9 cellular contexts compared by ENCODE assay signal in genomic region chr11:111937859-111938258, GRCh38. TPM values are rescaled to one million over a fixed set of nuclear protein-coding genes. Genes with fewer than 3 reads are reported as not detected.
DNase-seq lines count a peak whose midpoint lies in the region; ATAC-seq, FAIRE-seq and TF ChIP-seq lines count a peak whose summit lies in the region.
"Had no signal": no experiment of that assay in that cellular context is flagged by ENCODE, and none has a peak within 500 bp of the region (broad histone marks: within the 10 kb centered on the region; RNA-seq: fewer than 3 reads in every experiment).

No MANE protein-coding gene starts in this region.

- peak overlapping the region; percentile 79 for H3K4me3 Mint-ChIP-seq in activated T-cell treated with anti-CD3 and anti-CD28 coated beads, Interleukin-2, amount 50 U/mL, for 4 hours

- TF ChIP-seq EP300 in K562 (IDR thresholded peaks at IDR 0.05; ENCODE audit: low read length), result no peak

- no peak for TF ChIP-seq RAD21 in K562 (CRISPR knock-in tag; conservative IDR thresholded peaks at IDR 0.05 in 1 of 2, IDR thresholded peaks at IDR 0.05 in 1 of 2)

- no peaks in the 10 kb centered on the region for H3K9me1 ChIP-seq in K562 (ENCODE audit: control insufficient read depth, insufficient read depth, low read length)

- H3K4me1 ChIP-seq in K562 (replicated peaks in 1 of 2; ENCODE audit: control insufficient read depth in 2 of 2, insufficient read depth in 2 of 2, low read length in 2 of 2), result peaks cover 22 to 31% of the 10 kb centered on the region in 2 experiments
- peaks cover 23% of the 10 kb centered on the region for H3K4me1 ChIP-seq in mesenchymal stem cell (ENCODE audit: control insufficient read depth, insufficient read depth, low read depth, low read length)
- peaks cover 32% of the 10 kb centered on the region for H3K4me1 ChIP-seq in upper lobe of right lung

- no peaks in the 10 kb centered on the region for H3K27me3 Mint-ChIP-seq in activated T-cell treated with anti-CD3 and anti-CD28 coated beads, Interleukin-2, amount 50 U/mL, for 4 hours (ENCODE audit: low read depth)

- peaks cover 8% of the 10 kb centered on the region; the same call in 2 of the 3 replicates for H3K79me2 ChIP-seq in K562 (ENCODE audit: control insufficient read depth, insufficient read depth, low read length)

- no peak for TF ChIP-seq POLR2A in K562 (conservative IDR thresholded peaks at IDR 0.05)

- H3K18ac ChIP-seq in mesenchymal stem cell (ENCODE audit: low read depth in 1 of 2, low read length in 2 of 2), result peak overlapping the region; percentile 52 to 92

- peak overlapping the region in 1 of 2 experiments; percentile 23 for H3K23ac ChIP-seq in mesenchymal stem cell (ENCODE audit: low read length in 2 of 2)

- peaks cover 16% of the 10 kb centered on the region for H3K79me1 ChIP-seq in mesenchymal stem cell (replicated peaks; ENCODE audit: low read length, poor library complexity, severe bottlenecking)

- H3K36me3 Mint-ChIP-seq in activated T-cell treated with anti-CD3 and anti-CD28 coated beads, Interleukin-2, amount 50 U/mL, for 4 hours (ENCODE audit: insufficient read depth), result no peaks in the 10 kb centered on the region

- H2AFZ ChIP-seq in K562 (ENCODE audit: low read depth, low read length), result peak overlapping the region; percentile 99
- peak overlapping the region; percentile 15 for H2AFZ ChIP-seq in mesenchymal stem cell (ENCODE audit: low read depth, low read length)

- peak overlapping the region; percentile 74 for H2BK5ac ChIP-seq in mesenchymal stem cell (ENCODE audit: low read depth, low read length, poor library complexity, severe bottlenecking)

- H3K4ac ChIP-seq in mesenchymal stem cell (ENCODE audit: low read depth in 1 of 2, low read length in 2 of 2), result peak overlapping the region; percentile 59 to 81

- H3K36me3 ChIP-seq in K562 (ENCODE audit: control insufficient read depth, insufficient read depth, low read length), result no peaks in the 10 kb centered on the region
- H3K36me3 ChIP-seq in mesenchymal stem cell (ENCODE audit: control insufficient read depth in 1 of 2, insufficient read depth in 2 of 2, low read depth in 1 of 2, low read length in 2 of 2), result no peaks in the 10 kb centered on the region
- no peaks in the 10 kb centered on the region for H3K36me3 ChIP-seq in upper lobe of right lung

- no peak overlapping the region for H2BK120ac ChIP-seq in mesenchymal stem cell (ENCODE audit: low read depth, low read length)

- H3K27ac ChIP-seq in K562 (ENCODE audit: extremely low read depth, low read depth, low read length), result peak overlapping the region; percentile 9; the same call in 1 of the 3 replicates
- peak overlapping the region; percentile 46 for H3K27ac ChIP-seq in mesenchymal stem cell (ENCODE audit: low read length, poor library complexity, severe bottlenecking)
- H3K27ac ChIP-seq in upper lobe of right lung, result peak overlapping the region; percentile 60
- H3K27ac ChIP-seq: epithelial cell of prostate had no signal

- H3K9ac ChIP-seq in K562 (ENCODE audit: insufficient read depth in 1 of 2, low read depth in 2 of 2, low read length in 2 of 2) (peak overlapping the region; percentile 70 to 94), mesenchymal stem cell (ENCODE audit: low read length) (peak overlapping the region; percentile 77)

- WGBS in K562 (ENCODE audit: insufficient coverage, low coverage, missing lambda C conversion rate), result 70% methylated on average over 7 of the region's 7 CpGs
- 62% methylated on average over 7 of the region's 7 CpGs for WGBS in mesenchymal stem cell

- H3K4me2 ChIP-seq in K562 (ENCODE audit: insufficient read depth, low read length), result peak overlapping the region; percentile 96
- H3K4me2 ChIP-seq in mesenchymal stem cell (ENCODE audit: low read length, poor library complexity, severe bottlenecking), result peak overlapping the region; percentile 64

- TF ChIP-seq CTCF in K562 (IDR thresholded peaks at IDR 0.05 in 2 of 3, conservative IDR thresholded peaks at IDR 0.05 in 1 of 3; ENCODE audit: insufficient read depth in 2 of 3, low read depth in 1 of 3, low read length in 3 of 3) (no peak), upper lobe of right lung (IDR thresholded peaks at IDR 0.05) (no peak)

- CTCF ChIA-PET in K562 (lab: Yijun Ruan, JAX; ENCODE audit: low intra/inter-chr PET ratio), result no interaction called here

- H4K91ac ChIP-seq in mesenchymal stem cell (ENCODE audit: low read length), result peak overlapping the region; percentile 92

- H3K27me3 ChIP-seq in K562 (ENCODE audit: control insufficient read depth in 2 of 2, insufficient read depth in 2 of 2, low read length in 2 of 2), result no peaks in the 10 kb centered on the region
- no peaks in the 10 kb centered on the region for H3K27me3 ChIP-seq in mesenchymal stem cell (ENCODE audit: control insufficient read depth in 1 of 2, insufficient read depth in 1 of 2, low read length in 2 of 2)
- no peaks in the 10 kb centered on the region for H3K27me3 ChIP-seq in upper lobe of right lung

- no peak for DNase-seq in activated T-cell treated with anti-CD3 and anti-CD28 coated beads, Interleukin-2, amount 50 U/mL, for 4 hours
- DNase-seq in activated T-cell treated with anti-CD3 and anti-CD28 coated beads, Interleukin-2, amount 50 U/mL, for 1 hour, result no peak
- DNase-seq in K562 (ENCODE audit: extremely low read depth in 1 of 4, low spot score in 3 of 4), result no peak
- peak; percentile 35 for DNase-seq in mesenchymal stem cell
- no peak for DNase-seq in upper lobe of right lung
- DNase-seq in SHP77 treated with DMSO at 0.1 percent for 48 hours (lab: John Stamatoyannopoulos, UW), result no peak

- BruUV-seq in K562 (replicated peaks; lab: Mats Ljungman, UMichigan), result no TSS peak

- ATAC-seq in activated T-cell treated with anti-CD3 and anti-CD28 coated beads, Interleukin-2, amount 50 U/mL, for 4 hours, result no peak
- ATAC-seq in K562 (peak; percentile 15), upper lobe of right lung (no peak), GM21723 (IDR thresholded peaks at IDR 0.05; ENCODE audit: unreplicated experiment) (no peak), HG03354 (IDR thresholded peaks at IDR 0.05; ENCODE audit: poor library complexity, severe bottlenecking, unreplicated experiment) (no peak)

- POLR2A ChIA-PET in K562 (lab: Yijun Ruan, JAX), result interaction anchor here (0.6 to 4.2 kb wide), 6 partner anchors 11 to 239 kb away, joined by 3 to 20 read pairs (median 4); no protein-coding TSS in a partner anchor

- H3K9me3 Mint-ChIP-seq in activated T-cell treated with anti-CD3 and anti-CD28 coated beads, Interleukin-2, amount 50 U/mL, for 4 hours, result no peaks in the 10 kb centered on the region

- peaks cover 49% of the 10 kb centered on the region for H3K4me1 Mint-ChIP-seq in activated T-cell treated with anti-CD3 and anti-CD28 coated beads, Interleukin-2, amount 50 U/mL, for 4 hours (ENCODE audit: low read depth)

- peak overlapping the region; percentile 72 to 83 for H2BK12ac ChIP-seq in mesenchymal stem cell (ENCODE audit: low read length in 2 of 2)

- peak overlapping the region; percentile 76 for H4K8ac ChIP-seq in mesenchymal stem cell (ENCODE audit: low read length)

- H3K9me3 ChIP-seq in K562 (replicated peaks; ENCODE audit: control insufficient read depth, insufficient read depth, low read depth, low read length), result no peaks in the 10 kb centered on the region
- no peaks in the 10 kb centered on the region for H3K9me3 ChIP-seq in mesenchymal stem cell (ENCODE audit: control insufficient read depth, low read length)
- H3K9me3 ChIP-seq in upper lobe of right lung, result no peaks in the 10 kb centered on the region

- H3K4me3 ChIP-seq in K562 (peak overlapping the region; percentile 62), mesenchymal stem cell (ENCODE audit: insufficient read depth in 1 of 2, low read depth in 1 of 2, low read length in 2 of 2) (peak overlapping the region in 1 of 2 experiments; percentile 81), upper lobe of right lung (peak overlapping the region; percentile 71)

- peak overlapping the region; percentile 28 for H2AK5ac ChIP-seq in mesenchymal stem cell (ENCODE audit: low read length, severe bottlenecking)

- intact Hi-C loops in K562 (cut with micrococcal nuclease) (no loop called here), upper lobe of right lung (cut with DNase I) (no loop called here)

- no peak overlapping the region for H3K14ac ChIP-seq in mesenchymal stem cell (ENCODE audit: low read length in 2 of 2)

- H2BK15ac ChIP-seq in mesenchymal stem cell (ENCODE audit: low read depth, poor library complexity, severe bottlenecking), result no peak overlapping the region

- no peak for FAIRE-seq in K562 (lab: Jason Lieb, UNC)

- in situ Hi-C loops in K562 (cut with MboI), result no loop called here

- no peaks in the 10 kb centered on the region for H4K20me1 ChIP-seq in K562 (replicated peaks; ENCODE audit: control insufficient read depth, insufficient read depth, low read length)

RNA-seq across cellular contexts. Expression of gene DIXDC1, which starts 0.7 kb away (rescaled TPM):
- 10 to 100 TPM in 2 of 3 donors, 1 to 10 TPM in 1; 5.2 to 22.7 (median 21.2) TPM for total RNA-seq in activated T-cell treated with anti-CD3 and anti-CD28 coated beads, Interleukin-2, amount 50 U/mL, for 4 hours
- 18.6 and 22.7 TPM in 2 replicates for total RNA-seq in K562 (2011; cell fraction: chromatin; rRNA removed; ENCODE audit: low replicate concordance)
- total RNA-seq in K562 (2011; cell fraction: nucleolus; rRNA removed), result 7.2 and 10.4 TPM in 2 replicates
- total RNA-seq in K562 (2011; cell fraction: nucleoplasm; rRNA removed), result 11.7 and 16.1 TPM in 2 replicates
- total RNA-seq in K562 (2014; rRNA removed) (4.0 and 4.5 TPM in 2 replicates), K562 (2014; rRNA removed; fragmentation: Illumina TruSeq; extraction: Trizol) (8.4 and 8.7 TPM in 2 replicates), K562 (2015; rRNA removed; fragmentation: Illumina TruSeq; extraction: Trizol) (9.6 and 10.8 TPM in 2 replicates), K562 (2021) (7.0 and 8.1 TPM in 2 replicates), upper lobe of right lung (15.2 TPM)
- polyA plus RNA-seq in K562 (2011; rRNA removed) (6.8 and 7.2 TPM in 2 replicates), K562 (2014; fragmentation: Illumina TruSeq; extraction: Trizol) (4.7 and 7.4 TPM in 2 replicates), K562 (2014; fragmentation: Nextera tagmentation; extraction: Ambion mirVana) (1 to 10 TPM; 2.5 to 2.6 TPM), K562 (2014; rRNA removed) (3.8 and 4.7 TPM in 2 replicates)
- 3.3 and 4.3 TPM in 2 replicates for polyA plus RNA-seq in K562 (2011; cell fraction: cytosol; rRNA removed)
- 6.1 and 6.3 TPM in 2 replicates for polyA plus RNA-seq in K562 (2011; cell fraction: nucleus; rRNA removed)
- polyA plus RNA-seq in K562 (2012), result 3.4 and 4.4 TPM in 2 replicates
- 17.3 and 23.6 TPM in 2 replicates for polyA minus RNA-seq in K562 (2011; rRNA and poly(A)+ RNA removed)
- 6.9 and 7.1 TPM in 2 replicates for polyA minus RNA-seq in K562 (2011; cell fraction: cytosol; rRNA and poly(A)+ RNA removed)
- polyA minus RNA-seq in K562 (2011; cell fraction: nucleus; rRNA and poly(A)+ RNA removed), result 6.3 and 11.9 TPM in 2 replicates
- polyA plus RNA-seq in mesenchymal stem cell (2013, experiment 1 of 2), result 8.6 TPM
- 8.7 TPM for polyA plus RNA-seq in mesenchymal stem cell (2013, experiment 2 of 2)

RNA-seq across cellular contexts. Expression of gene C11orf52, which starts 19.1 kb away (rescaled TPM):
- not detected for total RNA-seq in activated T-cell treated with anti-CD3 and anti-CD28 coated beads, Interleukin-2, amount 50 U/mL, for 4 hours
- total RNA-seq in K562 (2011; cell fraction: chromatin; rRNA removed; ENCODE audit: low replicate concordance), result 0.93 and 1.3 TPM in 2 replicates
- 0.83 and 0.92 TPM in 2 replicates for total RNA-seq in K562 (2011; cell fraction: nucleolus; rRNA removed)
- total RNA-seq in K562 (2011; cell fraction: nucleoplasm; rRNA removed), result 1.1 TPM in 1 of 2 replicates, not detected in the other
- 0.32 and 1.4 TPM in 2 replicates for total RNA-seq in K562 (2014; rRNA removed)
- 0.64 and 1.0 TPM in 2 replicates for total RNA-seq in K562 (2014; rRNA removed; fragmentation: Illumina TruSeq; extraction: Trizol)
- total RNA-seq in K562 (2015; rRNA removed; fragmentation: Illumina TruSeq; extraction: Trizol), result 0.72 and 0.87 TPM in 2 replicates
- total RNA-seq in K562 (2021), result 0.29 and 0.69 TPM in 2 replicates
- polyA plus RNA-seq in K562 (2011; rRNA removed), result 1.3 and 2.5 TPM in 2 replicates
- polyA plus RNA-seq in K562 (2011; cell fraction: cytosol; rRNA removed), result 1.2 and 1.4 TPM in 2 replicates
- 1.1 and 1.5 TPM in 2 replicates for polyA plus RNA-seq in K562 (2011; cell fraction: nucleus; rRNA removed)
- polyA plus RNA-seq in K562 (2012), result 0.69 and 2.0 TPM in 2 replicates
- 1.7 and 2.2 TPM in 2 replicates for polyA plus RNA-seq in K562 (2014; fragmentation: Illumina TruSeq; extraction: Trizol)
- 1 to 10 TPM; 1.8 to 2.9 TPM for polyA plus RNA-seq in K562 (2014; fragmentation: Nextera tagmentation; extraction: Ambion mirVana)
- polyA plus RNA-seq in K562 (2014; rRNA removed), result 0.77 and 0.84 TPM in 2 replicates
- 1.3 and 2.0 TPM in 2 replicates for polyA minus RNA-seq in K562 (2011; rRNA and poly(A)+ RNA removed)
- not detected in 2 replicates for polyA minus RNA-seq in K562 (2011; cell fraction: cytosol; rRNA and poly(A)+ RNA removed)
- 0.56 and 0.94 TPM in 2 replicates for polyA minus RNA-seq in K562 (2011; cell fraction: nucleus; rRNA and poly(A)+ RNA removed)
- polyA plus RNA-seq in mesenchymal stem cell (2013, experiment 1 of 2), result 0.41 TPM
- 0.30 TPM for polyA plus RNA-seq in mesenchymal stem cell (2013, experiment 2 of 2)
- total RNA-seq in upper lobe of right lung, result 9.8 TPM

RNA-seq across cellular contexts. Expression of gene HSPB2, which starts 25.3 kb away (rescaled TPM):
- total RNA-seq in activated T-cell treated with anti-CD3 and anti-CD28 coated beads, Interleukin-2, amount 50 U/mL, for 4 hours, result not detected
- not detected in 2 replicates for total RNA-seq in K562 (2011; cell fraction: chromatin; rRNA removed; ENCODE audit: low replicate concordance)
- not detected in 2 replicates for total RNA-seq in K562 (2011; cell fraction: nucleolus; rRNA removed)
- total RNA-seq in K562 (2011; cell fraction: nucleoplasm; rRNA removed), result not detected in 2 replicates
- not detected in 2 replicates for total RNA-seq in K562 (2014; rRNA removed)
- total RNA-seq in K562 (2014; rRNA removed; fragmentation: Illumina TruSeq; extraction: Trizol), result 0.11 TPM in 1 of 2 replicates, not detected in the other
- total RNA-seq in K562 (2015; rRNA removed; fragmentation: Illumina TruSeq; extraction: Trizol), result not detected in 2 replicates
- total RNA-seq in K562 (2021), result 0.31 TPM in 1 of 2 replicates, not detected in the other
- polyA plus RNA-seq in K562 (2011; rRNA removed), result 0.11 and 0.35 TPM in 2 replicates
- polyA plus RNA-seq in K562 (2011; cell fraction: cytosol; rRNA removed), result 0.09 and 0.24 TPM in 2 replicates
- polyA plus RNA-seq in K562 (2011; cell fraction: nucleus; rRNA removed), result 0.16 and 0.29 TPM in 2 replicates
- 0.13 TPM in 1 of 2 replicates, not detected in the other for polyA plus RNA-seq in K562 (2012)
- 0.12 TPM in 1 of 2 replicates, not detected in the other for polyA plus RNA-seq in K562 (2014; fragmentation: Illumina TruSeq; extraction: Trizol)
- under 1 TPM in 1 of 2 experiments, not detected in 1; 0.06 TPM for polyA plus RNA-seq in K562 (2014; fragmentation: Nextera tagmentation; extraction: Ambion mirVana)
- not detected in 2 replicates for polyA plus RNA-seq in K562 (2014; rRNA removed)
- polyA minus RNA-seq in K562 (2011; rRNA and poly(A)+ RNA removed), result 0.21 TPM in 1 of 2 replicates, not detected in the other
- not detected in 2 replicates for polyA minus RNA-seq in K562 (2011; cell fraction: cytosol; rRNA and poly(A)+ RNA removed)
- not detected in 2 replicates for polyA minus RNA-seq in K562 (2011; cell fraction: nucleus; rRNA and poly(A)+ RNA removed)
- polyA plus RNA-seq in mesenchymal stem cell (2013, experiment 1 of 2), result 0.10 TPM
- not detected for polyA plus RNA-seq in mesenchymal stem cell (2013, experiment 2 of 2)
- 9.2 TPM for total RNA-seq in upper lobe of right lung

RNA-seq across cellular contexts. Expression of gene CRYAB, which starts 26.3 kb away (rescaled TPM):
- total RNA-seq in activated T-cell treated with anti-CD3 and anti-CD28 coated beads, Interleukin-2, amount 50 U/mL, for 4 hours, result under 1 TPM in 1 of 3 donors, not detected in 2; 0.35 TPM
- 1.0 and 1.8 TPM in 2 replicates for total RNA-seq in K562 (2011; cell fraction: chromatin; rRNA removed; ENCODE audit: low replicate concordance)
- 1.0 and 3.2 TPM in 2 replicates for total RNA-seq in K562 (2011; cell fraction: nucleolus; rRNA removed)
- 1.6 and 2.4 TPM in 2 replicates for total RNA-seq in K562 (2011; cell fraction: nucleoplasm; rRNA removed)
- total RNA-seq in K562 (2014; rRNA removed) (2.0 and 3.6 TPM in 2 replicates), K562 (2014; rRNA removed; fragmentation: Illumina TruSeq; extraction: Trizol) (3.0 and 3.1 TPM in 2 replicates), K562 (2015; rRNA removed; fragmentation: Illumina TruSeq; extraction: Trizol) (0.83 and 1.3 TPM in 2 replicates), K562 (2021) (3.6 and 3.7 TPM in 2 replicates), upper lobe of right lung (113 TPM)
- polyA plus RNA-seq in K562 (2011; rRNA removed) (1.5 and 2.3 TPM in 2 replicates), K562 (2014; fragmentation: Illumina TruSeq; extraction: Trizol) (5.2 and 5.9 TPM in 2 replicates), K562 (2014; fragmentation: Nextera tagmentation; extraction: Ambion mirVana) (1 to 10 TPM; 6.5 to 7.5 TPM), K562 (2014; rRNA removed) (1.2 and 2.7 TPM in 2 replicates)
- 2.3 and 3.7 TPM in 2 replicates for polyA plus RNA-seq in K562 (2011; cell fraction: cytosol; rRNA removed)
- 1.7 and 3.3 TPM in 2 replicates for polyA plus RNA-seq in K562 (2011; cell fraction: nucleus; rRNA removed)
- 0.61 and 2.0 TPM in 2 replicates for polyA plus RNA-seq in K562 (2012)
- polyA minus RNA-seq in K562 (2011; rRNA and poly(A)+ RNA removed), result 0.69 and 3.5 TPM in 2 replicates
- polyA minus RNA-seq in K562 (2011; cell fraction: cytosol; rRNA and poly(A)+ RNA removed), result 1.6 TPM in 1 of 2 replicates, not detected in the other
- 0.94 and 1.00 TPM in 2 replicates for polyA minus RNA-seq in K562 (2011; cell fraction: nucleus; rRNA and poly(A)+ RNA removed)
- polyA plus RNA-seq in mesenchymal stem cell (2013, experiment 1 of 2), result 9.0 TPM
- 9.8 TPM for polyA plus RNA-seq in mesenchymal stem cell (2013, experiment 2 of 2)

RNA-seq across cellular contexts. Expression of gene CFAP68, which starts 58.5 kb away (rescaled TPM):
- total RNA-seq in activated T-cell treated with anti-CD3 and anti-CD28 coated beads, Interleukin-2, amount 50 U/mL, for 4 hours, result 10 to 100 TPM; 16.9 to 25.3 (median 17.9) TPM
- total RNA-seq in K562 (2011; cell fraction: chromatin; rRNA removed; ENCODE audit: low replicate concordance), result 4.1 and 6.5 TPM in 2 replicates
- total RNA-seq in K562 (2011; cell fraction: nucleolus; rRNA removed), result 4.3 and 5.0 TPM in 2 replicates
- 8.9 and 16.3 TPM in 2 replicates for total RNA-seq in K562 (2011; cell fraction: nucleoplasm; rRNA removed)
- total RNA-seq in K562 (2014; rRNA removed) (27.9 and 29.9 TPM in 2 replicates), K562 (2014; rRNA removed; fragmentation: Illumina TruSeq; extraction: Trizol) (37.0 and 40.8 TPM in 2 replicates), K562 (2015; rRNA removed; fragmentation: Illumina TruSeq; extraction: Trizol) (43.7 and 45.1 TPM in 2 replicates), K562 (2021) (20.5 and 22.8 TPM in 2 replicates), upper lobe of right lung (20.0 TPM)
- polyA plus RNA-seq in K562 (2011; rRNA removed) (72.3 and 82.3 TPM in 2 replicates), K562 (2014; fragmentation: Illumina TruSeq; extraction: Trizol) (58.4 and 64.8 TPM in 2 replicates), K562 (2014; fragmentation: Nextera tagmentation; extraction: Ambion mirVana) (10 to 100 TPM; 71.6 to 71.7 TPM), K562 (2014; rRNA removed) (48.0 and 52.5 TPM in 2 replicates)
- polyA plus RNA-seq in K562 (2011; cell fraction: cytosol; rRNA removed), result 36.7 and 54.1 TPM in 2 replicates
- polyA plus RNA-seq in K562 (2011; cell fraction: nucleus; rRNA removed), result 14.8 and 28.9 TPM in 2 replicates
- polyA plus RNA-seq in K562 (2012), result 47.2 and 65.7 TPM in 2 replicates
- 39.2 and 51.2 TPM in 2 replicates for polyA minus RNA-seq in K562 (2011; rRNA and poly(A)+ RNA removed)
- polyA minus RNA-seq in K562 (2011; cell fraction: cytosol; rRNA and poly(A)+ RNA removed), result 4.4 and 7.6 TPM in 2 replicates
- 3.1 and 6.7 TPM in 2 replicates for polyA minus RNA-seq in K562 (2011; cell fraction: nucleus; rRNA and poly(A)+ RNA removed)
- 14.6 TPM for polyA plus RNA-seq in mesenchymal stem cell (2013, experiment 1 of 2)
- polyA plus RNA-seq in mesenchymal stem cell (2013, experiment 2 of 2), result 13.8 TPM

Comparison
In these comparisons a context has a peak if more than half of its experiments do, and no peak if none do; other contexts are left out.
1. H3K27ac ChIP-seq: peak in every context shown above with its lines; median percentile 60 in upper lobe of right lung; 46 in mesenchymal stem cell; 9 in K562.